27 cellular contexts compared by ENCODE assay signal in the genomic region with DNA sequence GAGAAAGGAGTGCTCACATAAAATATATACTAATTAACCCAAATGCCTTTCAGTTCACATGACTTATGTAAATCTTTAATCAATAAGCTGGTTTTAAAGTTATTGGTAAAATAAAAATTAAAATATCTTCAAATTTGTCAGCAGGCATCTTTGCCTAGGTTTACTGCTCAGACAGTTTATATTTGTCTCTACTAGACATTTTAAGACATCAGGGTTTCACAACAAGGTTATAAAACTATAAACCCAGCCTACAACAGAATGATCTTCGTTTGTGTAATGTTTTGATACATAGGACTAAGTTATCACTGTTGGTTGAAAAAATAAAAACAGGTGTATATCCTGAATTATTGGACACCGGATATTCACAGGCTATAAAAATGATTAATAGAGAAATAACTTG.
"Had no signal": no experiment of that assay in that cellular context is flagged by ENCODE, and none has a peak within 500 bp of the region (broad histone marks: within the 10 kb centered on the region; RNA-seq: fewer than 3 reads in every experiment).

No MANE protein-coding gene starts in this region.

- ATAC-seq: effector memory CD8-positive, alpha-beta T cell; esophagus mucosa; foreskin keratinocyte; gastrocnemius medialis; gastroesophageal sphincter; heart left ventricle; heart right ventricle had no signal

- H3K4me3 ChIP-seq: colonic mucosa, coronary artery, dorsolateral prefrontal cortex, esophagus muscularis mucosa, esophagus squamous epithelium, gastrocnemius medialis, gastroesophageal sphincter, heart left ventricle, heart right ventricle, hepatocyte had no signal

- DNase-seq: colonic mucosa; cortex of kidney; dermis blood vessel endothelial cell; dorsolateral prefrontal cortex; effector CD4-positive, alpha-beta T cell; effector CD8-positive, alpha-beta T cell; effector memory CD4-positive, alpha-beta T cell; effector memory CD8-positive, alpha-beta T cell; endodermal cell; erythroblast; esophagus squamous epithelium; foreskin fibroblast; foreskin keratinocyte; foreskin melanocyte; gastrocnemius medialis; glutamatergic neuron; head of caudate nucleus; heart left ventricle; heart right ventricle had no signal

- H3K27me3 ChIP-seq: colonic mucosa, dorsolateral prefrontal cortex, esophagus muscularis mucosa, esophagus squamous epithelium, foreskin keratinocyte, gastrocnemius medialis, gastroesophageal sphincter, heart left ventricle, heart right ventricle, hepatocyte had no signal

- FAIRE-seq: endometrium, endothelial cell of umbilical vein had no signal

- H3K4me1 ChIP-seq: colonic mucosa, esophagus muscularis mucosa, esophagus squamous epithelium, foreskin keratinocyte, gastrocnemius medialis, gastroesophageal sphincter, heart left ventricle, heart right ventricle had no signal

- H3K4me2 ChIP-seq: hepatocyte had no signal

- H3K79me2 ChIP-seq: hepatocyte had no signal

- H3K36me3 ChIP-seq: colonic mucosa, gastrocnemius medialis had no signal

- H2AFZ ChIP-seq: hepatocyte had no signal

- H3K9me3 ChIP-seq: colonic mucosa had no signal

- H3K27ac ChIP-seq: colonic mucosa, coronary artery, dorsolateral prefrontal cortex, epithelial cell of prostate, esophagus muscularis mucosa, esophagus squamous epithelium, foreskin keratinocyte, gastrocnemius medialis, gastroesophageal sphincter, heart left ventricle, heart right ventricle, hepatocyte had no signal
